ENCODE assay signal across 14 cellular contexts in genomic region chr1:172642970-172643369, GRCh38. TPM values are rescaled to one million over a fixed set of nuclear protein-coding genes. Genes with fewer than 3 reads are reported as not detected.
DNase-seq lines count a peak whose midpoint lies in the region; ATAC-seq lines count a peak whose summit lies in the region.
"Had no signal": no experiment of that assay in that cellular context is flagged by ENCODE, and none has a peak within 500 bp of the region (broad histone marks: within the 10 kb centered on the region; RNA-seq: fewer than 3 reads in every experiment).

No MANE protein-coding gene starts in this region.

- no peak overlapping the region for H4K12ac ChIP-seq in trophoblast cell (ENCODE audit: low read depth, low read length)

- H3K79me1 ChIP-seq in trophoblast cell (ENCODE audit: low read length): peaks cover 24% of the 10 kb centered on the region

- H3K27me3 Mint-ChIP-seq in activated T-cell treated with anti-CD3 and anti-CD28 coated beads, Interleukin-2, amount 50 U/mL, for 72 hours (ENCODE audit: low read depth): peaks cover 38% of the 10 kb centered on the region
- H3K27me3 Mint-ChIP-seq in activated naive CD8-positive, alpha-beta T cell treated with anti-CD3 and anti-CD28 coated beads for 36 hours: peaks cover 12% of the 10 kb centered on the region

- H3K4ac ChIP-seq in trophoblast cell (ENCODE audit: low read depth, low read length): no peak overlapping the region

- no peak overlapping the region for H4K8ac ChIP-seq in trophoblast cell (ENCODE audit: low read depth, low read length)

- H3K27me3 ChIP-seq in trophoblast cell (ENCODE audit: insufficient read depth, low read length): no peaks in the 10 kb centered on the region
- H3K27me3 ChIP-seq: gastrocnemius medialis, vagina had no signal

- H4K91ac ChIP-seq in trophoblast cell (ENCODE audit: low read depth, low read length): no peak overlapping the region

- peaks cover 0 to 2% of the 10 kb centered on the region in 2 donors for H3K9me3 Mint-ChIP-seq in activated T-cell treated with anti-CD3 and anti-CD28 coated beads, Interleukin-2, amount 50 U/mL, for 72 hours
- H3K9me3 Mint-ChIP-seq in activated naive CD8-positive, alpha-beta T cell treated with anti-CD3 and anti-CD28 coated beads for 36 hours: peaks cover 9% of the 10 kb centered on the region

- H3K4me2 ChIP-seq in trophoblast cell (ENCODE audit: low read length): no peak overlapping the region

- H3K79me2 ChIP-seq in trophoblast cell (ENCODE audit: control insufficient read depth, insufficient read depth, low read length, poor library complexity): peaks cover 4% of the 10 kb centered on the region

- peak overlapping the region; percentile 17 for H3K27ac Mint-ChIP-seq in activated T-cell treated with anti-CD3 and anti-CD28 coated beads, Interleukin-2, amount 50 U/mL, for 72 hours
- H3K27ac Mint-ChIP-seq in activated naive CD8-positive, alpha-beta T cell treated with anti-CD3 and anti-CD28 coated beads for 36 hours: peak overlapping the region; percentile 47
- H3K27ac Mint-ChIP-seq: activated naive CD4-positive, alpha-beta T cell treated with anti-CD3 and anti-CD28 coated beads, Interleukin-2, amount 50 U/mL, for 72 hours had no signal

- H2AFZ ChIP-seq in trophoblast cell (ENCODE audit: insufficient read depth, low read length, poor library complexity): no peak overlapping the region
- H2AFZ ChIP-seq: GM23248 had no signal

- no peak overlapping the region for H3K9ac ChIP-seq in trophoblast cell (ENCODE audit: low read length)
- H3K9ac ChIP-seq: GM23248 had no signal

- no peak for DNase-seq in activated T-cell treated with anti-CD3 and anti-CD28 coated beads, Interleukin-2, amount 50 U/mL, for 72 hours
- DNase-seq in activated T-cell treated with anti-CD3 and anti-CD28 coated beads, Interleukin-2, amount 50 U/mL, for 1 hour: no peak
- DNase-seq in M059J (ENCODE audit: low read depth) (peak; percentile 49), trophoblast cell (no peak), NCI-H1436 (lab: John Stamatoyannopoulos, UW) (no peak)
- no peak for DNase-seq in activated naive CD8-positive, alpha-beta T cell treated with anti-CD3 and anti-CD28 coated beads for 36 hours
- DNase-seq: activated CD4-positive, alpha-beta T cell treated with anti-CD3 and anti-CD28 coated beads for 1 hour; gastrocnemius medialis; GM23248; NCI-H2227 treated with DMSO at 0.1 percent for 48 hours had no signal

- no peaks in the 10 kb centered on the region for H3K9me3 ChIP-seq in trophoblast cell (ENCODE audit: insufficient read depth, low read depth, low read length)
- H3K9me3 ChIP-seq: gastrocnemius medialis, vagina had no signal

- no peak overlapping the region for H2BK5ac ChIP-seq in trophoblast cell (ENCODE audit: low read depth, low read length, poor library complexity)

- H3K23ac ChIP-seq in trophoblast cell (ENCODE audit: low read length): no peak overlapping the region

- H2BK120ac ChIP-seq in trophoblast cell (ENCODE audit: insufficient read depth, low read length, poor library complexity): no peak overlapping the region

- no peak overlapping the region for H3K4me3 ChIP-seq in trophoblast cell (ENCODE audit: low read depth, low read length)
- H3K4me3 ChIP-seq: gastrocnemius medialis, GM23248, vagina had no signal

- no peak overlapping the region for H3K14ac ChIP-seq in trophoblast cell (ENCODE audit: low read length)

- peaks cover 100% of the 10 kb centered on the region for H3K4me1 Mint-ChIP-seq in activated T-cell treated with anti-CD3 and anti-CD28 coated beads, Interleukin-2, amount 50 U/mL, for 72 hours (ENCODE audit: low read depth)
- peaks cover 94% of the 10 kb centered on the region for H3K4me1 Mint-ChIP-seq in activated naive CD8-positive, alpha-beta T cell treated with anti-CD3 and anti-CD28 coated beads for 36 hours

- no CpG with 5 or more reads among the region's 6 CpGs for WGBS in trophoblast cell (ENCODE audit: extremely low coverage, insufficient coverage, insufficient read length)

- H2BK12ac ChIP-seq in trophoblast cell (ENCODE audit: low read length): peak overlapping the region; percentile 42

- no peak overlapping the region for H3K27ac ChIP-seq in trophoblast cell (ENCODE audit: low read depth, low read length)
- H3K27ac ChIP-seq: gastrocnemius medialis, GM23248, vagina had no signal

- ATAC-seq in activated T-cell treated with anti-CD3 and anti-CD28 coated beads, Interleukin-2, amount 50 U/mL, for 72 hours (replicated peaks in 1 of 2): no peak
- ATAC-seq in HG03460 (IDR thresholded peaks at IDR 0.05; ENCODE audit: unreplicated experiment) (no peak), HG02678 (IDR thresholded peaks at IDR 0.05; ENCODE audit: unreplicated experiment) (no peak)
- ATAC-seq: activated naive CD4-positive, alpha-beta T cell treated with anti-CD3 and anti-CD28 coated beads, Interleukin-2, amount 50 U/mL, for 72 hours; gastrocnemius medialis had no signal

- H3K36me3 ChIP-seq in trophoblast cell (ENCODE audit: control insufficient read depth in 1 of 2, insufficient read depth in 2 of 2, low read length in 2 of 2): no peaks in the 10 kb centered on the region
- H3K36me3 ChIP-seq: gastrocnemius medialis, vagina had no signal

- peak overlapping the region; percentile 27 for H2AK5ac ChIP-seq in trophoblast cell (ENCODE audit: low read length)

- H3K36me3 Mint-ChIP-seq in activated T-cell treated with anti-CD3 and anti-CD28 coated beads, Interleukin-2, amount 50 U/mL, for 72 hours (ENCODE audit: insufficient read depth in 2 of 2): peaks cover 2% of the 10 kb centered on the region in 2 donors
- H3K36me3 Mint-ChIP-seq in activated naive CD8-positive, alpha-beta T cell treated with anti-CD3 and anti-CD28 coated beads for 36 hours: peaks cover 9% of the 10 kb centered on the region

- H3K4me1 ChIP-seq in trophoblast cell (ENCODE audit: control insufficient read depth in 1 of 2, insufficient read depth in 2 of 2, low read length in 2 of 2): peaks cover 22 to 24% of the 10 kb centered on the region in 2 experiments
- H3K4me1 ChIP-seq: gastrocnemius medialis, vagina had no signal

- H3K18ac ChIP-seq in trophoblast cell (ENCODE audit: low read length): no peak overlapping the region

- H3K4me3 Mint-ChIP-seq in activated T-cell treated with anti-CD3 and anti-CD28 coated beads, Interleukin-2, amount 50 U/mL, for 72 hours: peak overlapping the region; percentile 23 to 44
- H3K4me3 Mint-ChIP-seq in activated naive CD8-positive, alpha-beta T cell treated with anti-CD3 and anti-CD28 coated beads for 36 hours: no peak overlapping the region

RNA-seq across cellular contexts. Expression of gene FASLG, which starts 15.9 kb away (rescaled TPM):
- 1 to 10 TPM; 3.9 to 9.0 TPM for total RNA-seq in activated T-cell treated with anti-CD3 and anti-CD28 coated beads, Interleukin-2, amount 50 U/mL, for 72 hours
- total RNA-seq in M059J (2014; rRNA removed; shearing (Covaris generic)): not detected in 2 replicates
- 10 to 100 TPM; 11.8 to 12.5 TPM for total RNA-seq in activated naive CD8-positive, alpha-beta T cell treated with anti-CD3 and anti-CD28 coated beads for 36 hours
- 0.31 and 0.37 TPM in 2 replicates for polyA plus RNA-seq in trophoblast cell (2013)
- total RNA-seq: gastrocnemius medialis, GM23248, vagina had no signal
- polyA plus RNA-seq: GM23248 had no signal
